Comparison of ENCODE assay signal across 16 cellular contexts in the genomic region with DNA sequence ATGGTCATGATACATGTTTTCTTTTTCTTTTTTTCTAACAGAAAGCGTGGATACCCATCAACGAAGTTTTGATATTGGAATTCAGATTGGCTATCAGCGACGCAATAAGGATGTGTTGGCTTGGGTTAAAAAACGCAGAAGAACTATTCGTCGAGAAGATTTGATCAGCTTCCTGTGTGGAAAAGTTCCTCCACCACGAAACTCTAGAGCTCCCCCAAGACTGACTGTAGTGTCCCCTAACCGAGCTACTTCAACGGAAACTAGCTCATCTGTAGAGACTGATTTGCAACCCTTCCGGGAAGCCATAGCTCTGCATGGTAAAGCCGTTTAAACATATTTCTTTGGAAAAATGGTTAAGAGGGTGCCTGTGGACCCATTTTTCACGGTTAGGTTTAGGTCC. TPM values are rescaled to one million over a fixed set of nuclear protein-coding genes. Genes with fewer than 3 reads are reported as not detected.
DNase-seq lines count a peak whose midpoint lies in the region; ATAC-seq, FAIRE-seq and TF ChIP-seq lines count a peak whose summit lies in the region.
"Had no signal": no experiment of that assay in that cellular context is flagged by ENCODE, and none has a peak within 500 bp of the region (broad histone marks: within the 10 kb centered on the region; RNA-seq: fewer than 3 reads in every experiment).

No MANE protein-coding gene starts in this region.

- intact Hi-C loops in CD4-positive, alpha-beta memory T cell (cut with micrococcal nuclease) = no loop called here
- intact Hi-C loops in PC-9 (cut with micrococcal nuclease; ENCODE audit: unreplicated experiment) (no loop called here), GM12878 (cut with micrococcal nuclease; ENCODE audit: unreplicated experiment) (no loop called here), mucosa of descending colon (cut with DNase I, micrococcal nuclease) (no loop called here)

- H3K27me3 ChIP-seq in CD4-positive, alpha-beta memory T cell (ENCODE audit: insufficient read depth, low read length) = no peaks in the 10 kb centered on the region
- no peaks in the 10 kb centered on the region for H3K27me3 ChIP-seq in PC-9 (ENCODE audit: insufficient read depth, low read depth)
- H3K27me3 ChIP-seq in GM12878 (replicated peaks in 1 of 2; ENCODE audit: control insufficient read depth in 2 of 2, insufficient read depth in 2 of 2, low read length in 1 of 2) = no peaks in the 10 kb centered on the region
- H3K27me3 ChIP-seq in osteoblast (ENCODE audit: insufficient read depth, low read length) = no peaks in the 10 kb centered on the region
- H3K27me3 ChIP-seq in WERI-Rb-1 (ENCODE audit: insufficient read depth, low read depth, severe bottlenecking) = no peaks in the 10 kb centered on the region
- H3K27me3 ChIP-seq: cardiac muscle cell had no signal

- ATAC-seq in GM12878 (no peak), mucosa of descending colon (no peak), HG03196 (IDR thresholded peaks at IDR 0.05; ENCODE audit: unreplicated experiment) (no peak)
- ATAC-seq: HCT116 had no signal

- TF ChIP-seq EP300 in GM12878 (IDR thresholded peaks at IDR 0.05; ENCODE audit: borderline replicate concordance in 1 of 2, control insufficient read depth in 1 of 2, low read depth in 2 of 2, low read length in 2 of 2) = no peak

- H3K36me3 ChIP-seq in CD4-positive, alpha-beta memory T cell (ENCODE audit: insufficient read depth, low read length) = peaks cover 53% of the 10 kb centered on the region
- H3K36me3 ChIP-seq in PC-9 (ENCODE audit: low read depth) (peaks cover 84% of the 10 kb centered on the region), GM12878 (ENCODE audit: control insufficient read depth in 2 of 2, insufficient read depth in 2 of 2, low read length in 1 of 2) (peaks cover 14 to 47% of the 10 kb centered on the region in 2 experiments), osteoblast (ENCODE audit: insufficient read depth, low read length) (peaks cover 70% of the 10 kb centered on the region), mucosa of descending colon (ENCODE audit: low read depth) (no peaks in the 10 kb centered on the region), WERI-Rb-1 (peaks cover 99% of the 10 kb centered on the region)

- H3K9me2 ChIP-seq in PC-9 (ENCODE audit: insufficient read depth) = no peaks in the 10 kb centered on the region

- no peak for TF ChIP-seq RAD21 in GM12878 (IDR thresholded peaks at IDR 0.05; ENCODE audit: insufficient read depth, low read depth, low read length)

- RAD21 ChIA-PET in GM12878 (lab: Charles Lee; ENCODE audit: unreplicated experiment) = interaction anchor here (1.6 kb wide), 1 partner anchor 11 kb away, joined by 11 read pairs; the partner anchor contains the start of gene HAPSTR1

- peaks cover 58% of the 10 kb centered on the region for H3F3A ChIP-seq in PC-9 (ENCODE audit: insufficient read depth, low read depth)

- H3K9me3 ChIP-seq in CD4-positive, alpha-beta memory T cell (ENCODE audit: control insufficient read depth in 1 of 2, low read length in 2 of 2) = no peaks in the 10 kb centered on the region
- H3K9me3 ChIP-seq in PC-9 (ENCODE audit: insufficient read depth, low read depth) = no peaks in the 10 kb centered on the region
- no peaks in the 10 kb centered on the region for H3K9me3 ChIP-seq in GM12878 (replicated peaks; ENCODE audit: control insufficient read depth, insufficient read depth, low read length)
- no peaks in the 10 kb centered on the region for H3K9me3 ChIP-seq in osteoblast (ENCODE audit: low read depth, low read length)
- no peaks in the 10 kb centered on the region for H3K9me3 ChIP-seq in mucosa of descending colon
- no peaks in the 10 kb centered on the region for H3K9me3 ChIP-seq in WERI-Rb-1 (ENCODE audit: severe bottlenecking)

- SMC1A ChIA-PET in GM12878 (lab: Charles Lee; ENCODE audit: uncharacterized antibody, unreplicated experiment) = interaction anchor here (0.6 to 7.6 kb wide), 8 partner anchors 8 to 202 kb away, joined by 3 to 44 read pairs (median 5); partner anchors contain the start of gene HAPSTR1

- H3K9me3 Mint-ChIP-seq in CD4-positive, alpha-beta memory T cell = no peaks in the 10 kb centered on the region
- H3K9me3 Mint-ChIP-seq: nephron progenitor cell had no signal

- peak overlapping the region; percentile 37 for H3K4me2 ChIP-seq in PC-9
- H3K4me2 ChIP-seq in GM12878 (ENCODE audit: control insufficient read depth, insufficient read depth) = peak overlapping the region; percentile 19; the same call in 1 of the 2 replicates
- no peak overlapping the region for H3K4me2 ChIP-seq in osteoblast (ENCODE audit: insufficient read depth, low read length)

- H3K36me3 Mint-ChIP-seq in CD4-positive, alpha-beta memory T cell = peaks cover 76 to 94% of the 10 kb centered on the region in 2 donors

- in situ Hi-C loops in GM12878 (cut with MboI) = no loop called here

- H3K27me3 Mint-ChIP-seq in CD4-positive, alpha-beta memory T cell = no peaks in the 10 kb centered on the region

- H3K27ac Mint-ChIP-seq in CD4-positive, alpha-beta memory T cell = peak overlapping the region in 6 of 7 donors; percentile 27 to 82 (median 64)

- CTCF ChIA-PET in CD4-positive, alpha-beta memory T cell (lab: Charles Lee; ENCODE audit: partially characterized antibody) = interaction anchor here (1.2 to 3.3 kb wide), 6 partner anchors 10 to 129 kb away, joined by 3 to 11 read pairs (median 5); partner anchors contain the start of gene HAPSTR1
- CTCF ChIA-PET in PC-9 (lab: Charles Lee) (no interaction called here), GM12878 (lab: Yijun Ruan, JAX) (interaction anchor here (0.7 to 7.9 kb wide), 9 partner anchors 10 to 212 kb away, joined by 3 to 33 read pairs (median 3); no protein-coding TSS in a partner anchor)

- H3K4me3 Mint-ChIP-seq in CD4-positive, alpha-beta memory T cell = peak overlapping the region; percentile 11 to 82 (median 72)
- H3K4me3 Mint-ChIP-seq: nephron progenitor cell had no signal

- POLR2A ChIA-PET in CD4-positive, alpha-beta memory T cell (lab: Charles Lee; ENCODE audit: partially characterized antibody) = interaction anchor here (1.0 to 6.1 kb wide), 4 partner anchors 11 to 306 kb away, joined by 3 to 76 read pairs (median 6); partner anchors contain the start of genes HAPSTR1, PMM2 and TMEM186
- POLR2A ChIA-PET in PC-9 (lab: Charles Lee; ENCODE audit: unreplicated experiment) = interaction anchor here (0.7 to 1.1 kb wide), 2 partner anchors 12 to 24 kb away, joined by 3 to 7 read pairs; partner anchors contain the start of gene HAPSTR1
- POLR2A ChIA-PET in GM12878 (lab: Charles Lee) = interaction anchor here (0.9 to 1.4 kb wide), 4 partner anchors 10 to 305 kb away, joined by 3 to 4 read pairs (median 4); partner anchors contain the start of gene HAPSTR1

- H3K9ac ChIP-seq in GM12878 (ENCODE audit: control insufficient read depth, insufficient read depth, low read length) = no peak overlapping the region

- no peak overlapping the region for H3K4me3 ChIP-seq in CD4-positive, alpha-beta memory T cell (ENCODE audit: low read length in 2 of 2)
- H3K4me3 ChIP-seq in PC-9 = no peak overlapping the region
- H3K4me3 ChIP-seq in GM12878 = no peak overlapping the region
- no peak overlapping the region for H3K4me3 ChIP-seq in osteoblast (ENCODE audit: insufficient read depth, low read length)
- no peak overlapping the region for H3K4me3 ChIP-seq in mucosa of descending colon
- no peak overlapping the region for H3K4me3 ChIP-seq in WERI-Rb-1 (ENCODE audit: low read depth, low read length)
- H3K4me3 ChIP-seq: cardiac muscle cell had no signal

- BruUV-seq in PC-9 (replicated peaks; lab: Mats Ljungman, UMichigan) = no TSS peak
- no TSS peak for BruUV-seq in GM12878 (replicated peaks; lab: Mats Ljungman, UMichigan)

- peaks cover 100% of the 10 kb centered on the region for H3K4me1 ChIP-seq in CD4-positive, alpha-beta memory T cell (ENCODE audit: insufficient read depth, low read length)
- H3K4me1 ChIP-seq in PC-9 (replicated peaks; ENCODE audit: insufficient read depth) = peaks cover 56% of the 10 kb centered on the region
- peaks cover 18% of the 10 kb centered on the region for H3K4me1 ChIP-seq in GM12878 (ENCODE audit: control insufficient read depth, insufficient read depth, low read length)
- H3K4me1 ChIP-seq in osteoblast (ENCODE audit: insufficient read depth, low read length) = peaks cover 68% of the 10 kb centered on the region
- peaks cover 27% of the 10 kb centered on the region for H3K4me1 ChIP-seq in mucosa of descending colon (ENCODE audit: low read depth)

- peaks cover 78 to 100% (median 92%) of the 10 kb centered on the region in 4 donors for H3K4me1 Mint-ChIP-seq in CD4-positive, alpha-beta memory T cell

- WGBS in GM12878 (ENCODE audit: insufficient coverage, insufficient replicate concordance, low lambda C conversion rate, missing lambda C conversion rate) = 98% methylated on average over 13 of the region's 13 CpGs

- TF ChIP-seq POLR2A in GM12878 (IDR thresholded peaks at IDR 0.05; ENCODE audit: low read depth, low read length) = no peak

- no peak for DNase-seq in CD4-positive, alpha-beta memory T cell
- DNase-seq in PC-9 (no peak), GM12878 (ENCODE audit: low read depth, low spot score) (no peak), osteoblast (ENCODE audit: insufficient read length, low spot score, missing footprints) (no peak), mucosa of descending colon (no peak), WERI-Rb-1 (no peak), NCI-H2227 (lab: John Stamatoyannopoulos, UW; ENCODE audit: unreplicated experiment) (no peak)
- DNase-seq: Calu3, NCI-H2029 treated with DMSO at 0.1 percent for 48 hours, NCI-H774, nephron progenitor cell, Right ventricle myocardium superior had no signal

- H3K79me2 ChIP-seq in PC-9 (ENCODE audit: low read depth) (peaks cover 99% of the 10 kb centered on the region), GM12878 (ENCODE audit: control insufficient read depth, insufficient read depth, low read length) (peaks cover 99% of the 10 kb centered on the region), osteoblast (ENCODE audit: insufficient read depth, low read length) (peaks cover 100% of the 10 kb centered on the region)

- no peak for FAIRE-seq in GM12878 (lab: Jason Lieb, UNC)
- FAIRE-seq: TTC549 had no signal

- H4K20me1 ChIP-seq in PC-9 (ENCODE audit: insufficient read depth) = peaks cover 97% of the 10 kb centered on the region
- H4K20me1 ChIP-seq in GM12878 (ENCODE audit: control insufficient read depth, insufficient read depth) = peaks cover 23% of the 10 kb centered on the region
- peaks cover 95% of the 10 kb centered on the region for H4K20me1 ChIP-seq in osteoblast (ENCODE audit: insufficient read depth, low read length)

- TF ChIP-seq CTCF in PC-9 (conservative IDR thresholded peaks at IDR 0.05) (no peak), GM12878 (IDR thresholded peaks at IDR 0.05 in 2 of 3, conservative IDR thresholded peaks at IDR 0.05 in 1 of 3; ENCODE audit: control insufficient read depth in 2 of 3, extremely low read depth in 1 of 3, insufficient read depth in 1 of 3, low read depth in 3 of 3, low read length in 3 of 3) (no peak), osteoblast (IDR thresholded peaks at IDR 0.05; ENCODE audit: extremely low read depth, low read depth, low read length) (no peak), mucosa of descending colon (IDR thresholded peaks at IDR 0.05) (no peak), WERI-Rb-1 (IDR thresholded peaks at IDR 0.05; ENCODE audit: low read depth, low read length) (no peak)

- no peak overlapping the region for H3K27ac ChIP-seq in CD4-positive, alpha-beta memory T cell (ENCODE audit: low read depth, low read length)
- H3K27ac ChIP-seq in PC-9 (peak overlapping the region; percentile 62; the same call in 1 of the 2 replicates), GM12878 (ENCODE audit: control insufficient read depth, insufficient read depth) (no peak overlapping the region), osteoblast (ENCODE audit: low read depth, low read length) (peak overlapping the region; percentile 57), WERI-Rb-1 (no peak overlapping the region)
- H3K27ac ChIP-seq: cardiac muscle cell had no signal

- H2AFZ ChIP-seq in PC-9 (no peak overlapping the region), GM12878 (ENCODE audit: control insufficient read depth, low read depth, low read length) (no peak overlapping the region), osteoblast (ENCODE audit: low read length) (no peak overlapping the region)

RNA-seq across cellular contexts. Expression of gene HAPSTR1, which starts 11.5 kb away (rescaled TPM):
- 10 to 100 TPM; 89.6 to 90.5 TPM for total RNA-seq in CD4-positive, alpha-beta memory T cell
- 10 to 100 TPM in 1 of 2 donors, 1 to 10 TPM in 1; 7.2 to 21.1 TPM for polyA plus RNA-seq in CD4-positive, alpha-beta memory T cell
- total RNA-seq in PC-9 (2021) = 61.1 and 82.8 TPM in 2 replicates
- total RNA-seq in GM12878 (2013; cell fraction: nucleolus; rRNA removed) = 114 and 120 TPM in 2 replicates
- 37.5 and 43.6 TPM in 2 replicates for total RNA-seq in GM12878 (2014; rRNA removed)
- 36.4 and 37.2 TPM in 2 replicates for total RNA-seq in GM12878 (2014; rRNA removed; fragmentation: Illumina TruSeq; extraction: Trizol)
- total RNA-seq in GM12878 (2021) = 50.3 and 52.5 TPM in 2 replicates
- 15.6 TPM for polyA plus RNA-seq in GM12878 (2011; ENCODE audit: low read depth)
- 32.5 and 43.1 TPM in 2 replicates for polyA plus RNA-seq in GM12878 (2011; rRNA removed)
- 13.9 and 20.3 TPM in 2 replicates for polyA plus RNA-seq in GM12878 (2011; cell fraction: cytosol; rRNA removed)
- polyA plus RNA-seq in GM12878 (2011; cell fraction: nucleus; rRNA removed) = 15.3 and 17.4 TPM in 2 replicates
- 19.7 TPM in 2 replicates for polyA plus RNA-seq in GM12878 (2012)
- 22.7 and 25.4 TPM in 2 replicates for polyA plus RNA-seq in GM12878 (2014; fragmentation: Illumina TruSeq; extraction: Trizol)
- polyA plus RNA-seq in GM12878 (2014; fragmentation: Nextera tagmentation; extraction: Ambion mirVana) = 10 to 100 TPM in 1 of 2 experiments, 1 to 10 TPM in 1; 8.7 to 12.5 TPM
- 21.7 and 23.5 TPM in 2 replicates for polyA plus RNA-seq in GM12878 (2014; rRNA removed)
- polyA plus RNA-seq in GM12878 (2016; fragmentation: Nextera tagmentation; extraction: Ambion mirVana) = 10 to 100 TPM; 10.3 to 11.7 TPM
- 43.4 and 59.5 TPM in 2 replicates for polyA minus RNA-seq in GM12878 (2011; rRNA and poly(A)+ RNA removed)
- polyA minus RNA-seq in GM12878 (2011; cell fraction: cytosol; rRNA and poly(A)+ RNA removed) = 19.5 and 23.3 TPM in 2 replicates
- 13.7 and 22.6 TPM in 2 replicates for polyA minus RNA-seq in GM12878 (2011; cell fraction: nucleus; rRNA and poly(A)+ RNA removed)
- total RNA-seq in osteoblast = 86.3 and 93.4 TPM in 2 replicates
- 10 to 100 TPM; 55.8 to 69.8 (median 56.0) TPM for total RNA-seq in mucosa of descending colon

Comparison
In these comparisons a context has a peak if more than half of its experiments do, and no peak if none do; other contexts are left out.
1. H3K27ac ChIP-seq: peak in PC-9 (single experiment) and osteoblast (single experiment); none in CD4-positive, alpha-beta memory T cell (single experiment), GM12878 (single experiment) and WERI-Rb-1 (single experiment).